8 cellular contexts compared by ENCODE assay signal in genomic region chr13:52405767-52406494, GRCh38. TPM values are rescaled to one million over a fixed set of nuclear protein-coding genes. Genes with fewer than 3 reads are reported as not detected.
DNase-seq lines count a peak whose midpoint lies in the region; ATAC-seq, FAIRE-seq and TF ChIP-seq lines count a peak whose summit lies in the region.

Gene THSD1 (minus strand): TSS chr13:52406172. CDS start chr13:52402600, 3,572 bp downstream.

- peaks cover 8% of the 10 kb centered on the region for H3K36me3 Mint-ChIP-seq in central memory CD8-positive, alpha-beta T cell (ENCODE audit: insufficient read depth)

- H3K4me3 Mint-ChIP-seq in central memory CD8-positive, alpha-beta T cell, result peak within 1 kb of the TSS; percentile 77

- H3K36me3 ChIP-seq in RWPE2 (ENCODE audit: low read depth), result peaks cover 15% of the 10 kb centered on the region
- H3K36me3 ChIP-seq in keratinocyte (ENCODE audit: control insufficient read depth in 2 of 2, extremely low read depth in 1 of 2, insufficient read depth in 2 of 2, low read length in 2 of 2), result no peaks in the 10 kb centered on the region

- H3K4me2 ChIP-seq in keratinocyte (ENCODE audit: control insufficient read depth, extremely low read depth, insufficient read depth, low read depth, low read length), result peak within 1 kb of the TSS; percentile 75

- DNase-seq in D721Med (ENCODE audit: insufficient read length, low spot score) (peak; percentile 34), RWPE2 (ENCODE audit: low spot score) (peak; percentile 54), keratinocyte (ENCODE audit: low read depth, low spot score) (no peak), amniotic stem cell (lab: John Stamatoyannopoulos, UW) (no peak)
- DNase-seq in central memory CD8-positive, alpha-beta T cell (ENCODE audit: low spot score in 2 of 2), result no peak
- DNase-seq in stimulated activated CD8-positive, alpha-beta memory T cell treated with anti-CD3 and anti-CD28 coated beads, Interleukin-15, amount 100 ng/mL, for 24 hours (ENCODE audit: low read depth), result peak; percentile 0

- H3K4me1 Mint-ChIP-seq in central memory CD8-positive, alpha-beta T cell, result peaks cover 16% of the 10 kb centered on the region

- ATAC-seq in GM21576 (IDR thresholded peaks at IDR 0.05; ENCODE audit: unreplicated experiment) (peak; percentile 47), RWPE2 (ENCODE audit: low read depth) (peak; percentile 75), GM21526 (IDR thresholded peaks at IDR 0.05; ENCODE audit: low FRiP score, unreplicated experiment) (no peak)
- ATAC-seq in central memory CD8-positive, alpha-beta T cell (replicated peaks; ENCODE audit: extremely low read depth, poor library complexity, severe bottlenecking), result peak; percentile 54

- H3K79me2 ChIP-seq in keratinocyte (ENCODE audit: control insufficient read depth, insufficient read depth, low read length), result peaks cover 5% of the 10 kb centered on the region

- H3K9me3 Mint-ChIP-seq in central memory CD8-positive, alpha-beta T cell, result no peaks in the 10 kb centered on the region

- H3K4me3 ChIP-seq in RWPE2 (ENCODE audit: severe bottlenecking) (peak within 1 kb of the TSS; percentile 69), keratinocyte (ENCODE audit: control insufficient read depth in 2 of 3, extremely low read depth in 1 of 3, insufficient read depth in 2 of 3, low read depth in 1 of 3, low read length in 3 of 3) (peak within 1 kb of the TSS; percentile 78 to 89 (median 88))

- H3K4me1 ChIP-seq in RWPE2 (ENCODE audit: insufficient read depth, poor library complexity, severe bottlenecking) (peaks cover 15% of the 10 kb centered on the region), keratinocyte (ENCODE audit: control insufficient read depth, extremely low read depth, insufficient read depth, low read length) (peaks cover 11% of the 10 kb centered on the region)

- FAIRE-seq in D721Med (lab: Jason Lieb, UNC) (no peak), keratinocyte (lab: Jason Lieb, UNC) (no peak)

- H3K9ac ChIP-seq in keratinocyte (ENCODE audit: control insufficient read depth, extremely low read depth, insufficient read depth, low read length), result peak within 1 kb of the TSS; percentile 88

- no peaks in the 10 kb centered on the region for H4K20me1 ChIP-seq in keratinocyte (ENCODE audit: control insufficient read depth, extremely low read depth, insufficient read depth, low read length)

- peaks cover 24% of the 10 kb centered on the region for H3K27me3 Mint-ChIP-seq in central memory CD8-positive, alpha-beta T cell

- no peak for TF ChIP-seq CTCF in D721Med (IDR thresholded peaks at IDR 0.05; ENCODE audit: insufficient read depth, missing control alignments)
- TF ChIP-seq CTCF in RWPE2 (IDR thresholded peaks at IDR 0.05; ENCODE audit: poor library complexity, severe bottlenecking), result no peak
- TF ChIP-seq CTCF in keratinocyte (optimal IDR thresholded peaks at IDR 0.05 in 1 of 3, IDR thresholded peaks at IDR 0.05 in 1 of 3, conservative IDR thresholded peaks at IDR 0.05 in 1 of 3; ENCODE audit: extremely low read depth in 1 of 3, insufficient read depth in 2 of 3, low read length in 3 of 3), result no peak

- H3K9me1 ChIP-seq in keratinocyte (ENCODE audit: control insufficient read depth, extremely low read depth, insufficient read depth, low read length), result no peaks in the 10 kb centered on the region

- H3K9me3 ChIP-seq in RWPE2 (ENCODE audit: severe bottlenecking) (no peaks in the 10 kb centered on the region), keratinocyte (ENCODE audit: control insufficient read depth, low read depth, low read length) (no peaks in the 10 kb centered on the region)

- H3K27ac ChIP-seq in RWPE2 (ENCODE audit: poor library complexity, severe bottlenecking) (peak within 1 kb of the TSS; percentile 56), keratinocyte (ENCODE audit: control insufficient read depth, insufficient read depth, low read length) (peak within 1 kb of the TSS; percentile 69)

- dilution Hi-C loops in keratinocyte (cut with MboI; ENCODE audit: extremely low pct_ligation_motif_present, low sequenced_read_pairs), result no loop called here

- no peak within 1 kb of the TSS for H3K27ac Mint-ChIP-seq in central memory CD8-positive, alpha-beta T cell (ENCODE audit: low read depth)

- H2AFZ ChIP-seq in keratinocyte (ENCODE audit: control insufficient read depth, low read length), result peak within 1 kb of the TSS; percentile 85

- H3K27me3 ChIP-seq in RWPE2 (ENCODE audit: insufficient read depth, poor library complexity, severe bottlenecking), result no peaks in the 10 kb centered on the region
- no peaks in the 10 kb centered on the region for H3K27me3 ChIP-seq in keratinocyte (ENCODE audit: control insufficient read depth, extremely low read depth, insufficient read depth, low read length)

RNA-seq across cellular contexts. Expression of gene THSD1, which starts in this region (rescaled TPM):
- 9.2 to 15.4 TPM (median 9.7 TPM) in 3 replicates for polyA plus RNA-seq in keratinocyte
- polyA plus RNA-seq in keratinocyte (2011; ENCODE audit: low read depth), result 8.0 TPM
- 5.2 and 5.3 TPM in 2 replicates for polyA plus RNA-seq in keratinocyte (2011; cell fraction: cytosol; rRNA removed)
- 21.1 and 25.2 TPM in 2 replicates for polyA plus RNA-seq in keratinocyte (2011; cell fraction: nucleus; rRNA removed)
- polyA plus RNA-seq in keratinocyte (2012; ENCODE audit: low replicate concordance), result 6.5 and 11.4 TPM in 2 replicates
- 9.6 to 25.4 TPM (median 19.5 TPM) in 3 replicates for polyA minus RNA-seq in keratinocyte
- polyA minus RNA-seq in keratinocyte (2011; cell fraction: cytosol; rRNA and poly(A)+ RNA removed), result 10.7 TPM
- polyA minus RNA-seq in keratinocyte (2011; cell fraction: nucleus; rRNA and poly(A)+ RNA removed), result 20.2 and 27.3 TPM in 2 replicates

Comparison
In these comparisons a context has a peak if more than half of its experiments do, and no peak if none do; other contexts are left out.
1. DNase-seq: peak in D721Med (single experiment), RWPE2 (single experiment) and stimulated activated CD8-positive, alpha-beta memory T cell treated with anti-CD3 and anti-CD28 coated beads, Interleukin-15, amount 100 ng/mL, for 24 hours (single experiment); none in central memory CD8-positive, alpha-beta T cell (0 of 2), keratinocyte (single experiment) and amniotic stem cell (single experiment).